In the genomic region with DNA sequence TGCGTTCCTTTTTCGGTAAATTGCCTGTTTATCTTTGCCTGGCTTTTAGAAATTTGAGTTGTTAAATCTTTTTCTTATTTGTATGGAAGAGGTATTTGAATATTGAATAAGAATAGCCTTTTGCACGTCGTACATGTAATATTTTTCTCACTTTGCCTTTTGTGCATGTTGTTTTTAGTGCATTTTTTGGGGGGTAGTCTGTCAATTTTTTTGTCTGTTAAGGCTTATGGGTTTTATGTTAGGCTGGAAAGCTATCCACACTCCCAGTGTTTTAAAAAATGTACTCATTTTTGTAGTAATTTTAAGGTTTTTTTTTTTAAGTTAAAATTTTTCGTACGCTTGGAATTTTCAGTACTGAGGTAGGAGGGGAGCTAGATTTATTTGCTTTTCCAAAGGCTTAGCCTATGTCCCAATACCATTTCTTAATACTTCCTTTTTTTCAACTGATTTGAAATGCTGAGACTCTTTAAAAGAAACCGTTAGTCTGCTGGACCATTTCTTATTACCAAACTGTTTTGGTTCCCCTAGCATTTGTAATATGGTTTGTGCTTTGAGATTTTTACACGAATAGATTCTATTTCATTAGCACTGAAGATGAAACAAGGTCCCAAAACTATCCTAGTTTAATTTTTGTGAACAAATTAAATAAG, we compare ENCODE assay signal across 8 cellular contexts. TPM values are rescaled to one million over a fixed set of nuclear protein-coding genes. Genes with fewer than 3 reads are reported as not detected.
DNase-seq lines count a peak whose midpoint lies in the region; ATAC-seq and TF ChIP-seq lines count a peak whose summit lies in the region.

No MANE protein-coding gene starts in this region.

- H3K4me1 ChIP-seq in CD4-positive, CD25-positive, alpha-beta regulatory T cell (ENCODE audit: control insufficient read depth, insufficient read depth, low read length, poor library complexity, severe bottlenecking) = peaks cover 20% of the 10 kb centered on the region
- peaks cover 54% of the 10 kb centered on the region for H3K4me1 ChIP-seq in Loucy (ENCODE audit: insufficient read depth, low read length, poor library complexity, severe bottlenecking)
- H3K4me1 ChIP-seq in colonic mucosa = no peaks in the 10 kb centered on the region

- H3K36me3 ChIP-seq in CD4-positive, CD25-positive, alpha-beta regulatory T cell (ENCODE audit: control insufficient read depth, insufficient read depth, low read length) = peaks cover 2% of the 10 kb centered on the region
- no peaks in the 10 kb centered on the region for H3K36me3 ChIP-seq in Loucy (ENCODE audit: insufficient read depth, low read length)
- no peaks in the 10 kb centered on the region for H3K36me3 ChIP-seq in colonic mucosa

- H3K9me3 Mint-ChIP-seq in CD4-positive, CD25-positive, alpha-beta regulatory T cell = peaks cover 0 to 2% (median 0%) of the 10 kb centered on the region in 7 donors
- H3K9me3 Mint-ChIP-seq in neural crest cell = peaks cover 2% of the 10 kb centered on the region

- H3K27ac Mint-ChIP-seq in CD4-positive, CD25-positive, alpha-beta regulatory T cell = peak overlapping the region; percentile 97 to 99 (median 99)
- H3K27ac Mint-ChIP-seq in neural crest cell (ENCODE audit: unreplicated experiment) = no peak overlapping the region

- H3K4me2 ChIP-seq in Loucy (ENCODE audit: low read depth, low read length, poor library complexity, severe bottlenecking) = peak overlapping the region; percentile 91

- no peaks in the 10 kb centered on the region for H3K9me3 ChIP-seq in CD4-positive, CD25-positive, alpha-beta regulatory T cell (ENCODE audit: control insufficient read depth in 2 of 2, low read length in 2 of 2)
- H3K9me3 ChIP-seq in Loucy (ENCODE audit: insufficient read depth, low read depth, low read length) (no peaks in the 10 kb centered on the region), colonic mucosa (no peaks in the 10 kb centered on the region)

- no peaks in the 10 kb centered on the region for H3K9me2 ChIP-seq in Loucy (replicated peaks; ENCODE audit: low read depth, low read length)

- H3F3A ChIP-seq in Loucy (ENCODE audit: low read depth) = no peaks in the 10 kb centered on the region

- TF ChIP-seq CTCF in Loucy (conservative IDR thresholded peaks at IDR 0.05; ENCODE audit: low read length) = no peak
- TF ChIP-seq CTCF in colonic mucosa (IDR thresholded peaks at IDR 0.05) = no peak
- TF ChIP-seq CTCF in neural crest cell (conservative IDR thresholded peaks at IDR 0.05) = no peak

- H3K27me3 ChIP-seq in CD4-positive, CD25-positive, alpha-beta regulatory T cell (ENCODE audit: control insufficient read depth, insufficient read depth, low read length) = no peaks in the 10 kb centered on the region
- no peaks in the 10 kb centered on the region for H3K27me3 ChIP-seq in Loucy (ENCODE audit: insufficient read depth, low read length, poor library complexity, severe bottlenecking)
- no peaks in the 10 kb centered on the region for H3K27me3 ChIP-seq in colonic mucosa

- H4K20me1 ChIP-seq in Loucy (ENCODE audit: insufficient read depth, low read length, poor library complexity, severe bottlenecking) = peaks cover 4% of the 10 kb centered on the region

- no peaks in the 10 kb centered on the region for H3K27me3 Mint-ChIP-seq in CD4-positive, CD25-positive, alpha-beta regulatory T cell
- peaks cover 52% of the 10 kb centered on the region for H3K27me3 Mint-ChIP-seq in neural crest cell (ENCODE audit: low read depth)

- intact Hi-C loops in colonic mucosa (cut with DNase I) = loop anchor here (5.0 to 10.0 kb wide), 2 partner anchors 54 to 423 kb away; no protein-coding TSS in a partner anchor

- ATAC-seq in CD4-positive, CD25-positive, alpha-beta regulatory T cell (ENCODE audit: low read depth in 2 of 2) = no peak
- ATAC-seq in GM21825 (IDR thresholded peaks at IDR 0.05; ENCODE audit: unreplicated experiment) = no peak

- peaks cover 11% of the 10 kb centered on the region for H3K36me3 Mint-ChIP-seq in CD4-positive, CD25-positive, alpha-beta regulatory T cell
- H3K36me3 Mint-ChIP-seq in neural crest cell (ENCODE audit: low read depth) = peaks cover 3% of the 10 kb centered on the region

- no peak for DNase-seq in CD4-positive, CD25-positive, alpha-beta regulatory T cell
- DNase-seq in colonic mucosa (no peak), neural crest cell (ENCODE audit: low read depth, low spot score) (no peak), iPS-NIHi7 (ENCODE audit: extremely low spot score) (no peak), activated gamma-delta T cell treated with Interleukin-2 at 50 U/mL for 16 hours (no peak), hippocampal formation (lab: John Stamatoyannopoulos, UW) (no peak)

- H2AFZ ChIP-seq in Loucy (ENCODE audit: low read length) = peak overlapping the region; percentile 89

- H3K27ac ChIP-seq in CD4-positive, CD25-positive, alpha-beta regulatory T cell (ENCODE audit: insufficient read depth, low read length, poor library complexity, severe bottlenecking) = no peak overlapping the region
- H3K27ac ChIP-seq in colonic mucosa = no peak overlapping the region

- H3K4me3 Mint-ChIP-seq in CD4-positive, CD25-positive, alpha-beta regulatory T cell = peak overlapping the region; percentile 91 to 100 (median 100)
- peak overlapping the region; percentile 87 for H3K4me3 Mint-ChIP-seq in neural crest cell

- H3K4me3 ChIP-seq in CD4-positive, CD25-positive, alpha-beta regulatory T cell (ENCODE audit: low read depth, low read length) = peak overlapping the region; percentile 82
- peak overlapping the region; percentile 77 for H3K4me3 ChIP-seq in Loucy (ENCODE audit: low read length, poor library complexity, severe bottlenecking)
- peak overlapping the region; percentile 81 for H3K4me3 ChIP-seq in colonic mucosa

- peaks cover 17 to 45% (median 31%) of the 10 kb centered on the region in 4 donors for H3K4me1 Mint-ChIP-seq in CD4-positive, CD25-positive, alpha-beta regulatory T cell
- H3K4me1 Mint-ChIP-seq in neural crest cell = peaks cover 12% of the 10 kb centered on the region

- peaks cover 39% of the 10 kb centered on the region for H3K79me2 ChIP-seq in Loucy (ENCODE audit: insufficient read depth, low read length)

- peak overlapping the region; percentile 78 for H3K9ac ChIP-seq in Loucy (ENCODE audit: low read depth, low read length, poor library complexity, severe bottlenecking)
- no peak overlapping the region for H3K9ac ChIP-seq in colonic mucosa (ENCODE audit: low read depth in 2 of 2, low read length in 2 of 2)

RNA-seq across cellular contexts. Expression of a gene that starts 1.3 kb away (rescaled TPM):
- 29.4 TPM for total RNA-seq in CD4-positive, CD25-positive, alpha-beta regulatory T cell
- polyA plus RNA-seq in CD4-positive, CD25-positive, alpha-beta regulatory T cell = 10 to 100 TPM; 24.6 to 33.9 (median 26.8) TPM
- 1 to 10 TPM in 1 of 2 donors, under 1 TPM in 1; 0.79 to 1.4 TPM for total RNA-seq in colonic mucosa
- 1.7 and 1.8 TPM in 2 replicates for total RNA-seq in neural crest cell

Comparison
In these comparisons a context has a peak if more than half of its experiments do, and no peak if none do; other contexts are left out.
1. RNA of a gene that starts 1.3 kb away (total RNA-seq): 29.4 TPM in CD4-positive, CD25-positive, alpha-beta regulatory T cell (single experiment); 1.7 to 1.8 TPM in neural crest cell and 0.79 to 1.4 TPM in colonic mucosa; every median in the first group is over 10 times any median in the second.
2. Peak in every context shown above with its lines, with median percentiles within 50 percentile points of each other: H3K4me3 ChIP-seq.